Comparison of ENCODE assay signal across 11 cellular contexts in the genomic region with DNA sequence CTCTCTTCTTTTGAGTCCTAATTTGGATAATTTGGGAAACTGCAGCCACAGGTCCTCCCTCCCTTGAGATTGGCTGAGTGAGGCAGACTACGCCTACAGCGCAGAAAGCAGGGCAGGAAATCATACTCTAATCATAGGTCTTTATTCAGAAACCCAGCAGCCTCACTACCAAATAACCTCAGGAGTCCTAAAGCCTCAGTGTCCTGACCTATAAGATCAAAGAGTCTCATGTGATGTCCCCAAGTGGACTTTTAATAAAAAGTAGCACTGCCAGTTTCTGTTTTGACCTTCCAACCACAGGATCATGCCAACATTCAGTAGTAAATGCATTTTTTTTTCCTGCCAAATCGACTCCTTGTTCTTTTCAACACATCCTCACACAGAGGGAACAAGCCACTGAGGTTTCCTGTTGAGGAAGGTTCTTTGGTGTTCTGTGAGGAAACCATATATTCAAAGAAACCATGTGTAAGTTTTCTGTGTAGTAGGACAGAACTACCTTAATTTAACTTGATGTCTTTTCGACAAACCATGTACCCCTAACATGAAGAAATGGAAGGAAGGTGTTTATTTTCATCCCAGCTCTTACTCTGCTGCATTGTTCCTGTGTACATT.
DNase-seq lines count a peak whose midpoint lies in the region; ATAC-seq, FAIRE-seq and TF ChIP-seq lines count a peak whose summit lies in the region.
"Had no signal": no experiment of that assay in that cellular context is flagged by ENCODE, and none has a peak within 500 bp of the region (broad histone marks: within the 10 kb centered on the region; RNA-seq: fewer than 3 reads in every experiment).

No MANE protein-coding gene starts in this region.

- no peak for TF ChIP-seq POLR2A in K562 (conservative IDR thresholded peaks at IDR 0.05)

- peaks cover 10 to 36% (median 26%) of the 10 kb centered on the region in 5 donors for H3K36me3 Mint-ChIP-seq in naive thymus-derived CD4-positive, alpha-beta T cell

- intact Hi-C loops in K562 (cut with micrococcal nuclease), result no loop called here
- intact Hi-C loops in naive thymus-derived CD4-positive, alpha-beta T cell (cut with micrococcal nuclease), result loop anchor here (1.0 to 2.0 kb wide), 8 partner anchors 18 to 181 kb away; no protein-coding TSS in a partner anchor

- H4K20me1 ChIP-seq in BLaER1 treated with 17β-estradiol and CSF1 and Interleukin-3, amounts not matched to agents 10 nM and 100 nM, result no peaks in the 10 kb centered on the region
- no peaks in the 10 kb centered on the region for H4K20me1 ChIP-seq in K562 (replicated peaks; ENCODE audit: control insufficient read depth, insufficient read depth, low read length)

- peak overlapping the region; percentile 7 to 78 (median 55); a peak in 19 of 22 replicates for H3K9ac ChIP-seq in BLaER1 treated with 17β-estradiol and CSF1 and Interleukin-3, amounts not matched to agents 10 nM and 100 nM
- no peak overlapping the region for H3K9ac ChIP-seq in K562 (ENCODE audit: insufficient read depth in 1 of 2, low read depth in 2 of 2, low read length in 2 of 2)

- TF ChIP-seq CTCF in K562 (IDR thresholded peaks at IDR 0.05 in 2 of 3, conservative IDR thresholded peaks at IDR 0.05 in 1 of 3; ENCODE audit: insufficient read depth in 2 of 3, low read depth in 1 of 3, low read length in 3 of 3), result no peak

- POLR2A ChIA-PET in K562 (lab: Yijun Ruan, JAX), result interaction anchor here (0.6 kb wide), 1 partner anchor 22 kb away, joined by 4 read pairs; no protein-coding TSS in a partner anchor
- POLR2A ChIA-PET in naive thymus-derived CD4-positive, alpha-beta T cell (lab: Charles Lee), result interaction anchor here (0.7 to 7.6 kb wide), 28 partner anchors 10 to 192 kb away, joined by 3 to 102 read pairs (median 4); a partner anchor contains a TSS

- no peaks in the 10 kb centered on the region for H3K27me3 ChIP-seq in BLaER1 treated with 17β-estradiol and CSF1 and Interleukin-3, amounts not matched to agents 10 nM and 100 nM
- H3K27me3 ChIP-seq in K562 (ENCODE audit: control insufficient read depth in 2 of 2, insufficient read depth in 2 of 2, low read length in 2 of 2), result no peaks in the 10 kb centered on the region
- H3K27me3 ChIP-seq in naive thymus-derived CD4-positive, alpha-beta T cell (ENCODE audit: control insufficient read depth in 2 of 2, insufficient read depth in 2 of 2, low read length in 2 of 2), result no peaks in the 10 kb centered on the region
- H3K27me3 ChIP-seq: MG63, SJCRH30 had no signal

- H3K9me3 Mint-ChIP-seq in naive thymus-derived CD4-positive, alpha-beta T cell, result peaks cover 0 to 5% (median 0%) of the 10 kb centered on the region in 11 donors

- H3K4me2 ChIP-seq in BLaER1 treated with 17β-estradiol and CSF1 and Interleukin-3, amounts not matched to agents 10 nM and 100 nM, result peak overlapping the region; percentile 52 to 96 (median 78)
- no peak overlapping the region for H3K4me2 ChIP-seq in K562 (ENCODE audit: insufficient read depth, low read length)

- H3K4me3 Mint-ChIP-seq in naive thymus-derived CD4-positive, alpha-beta T cell, result peak overlapping the region; percentile 71 to 89 (median 76)

- BruUV-seq in K562 (replicated peaks; lab: Mats Ljungman, UMichigan), result no TSS peak

- no peaks in the 10 kb centered on the region for H3K79me2 ChIP-seq in K562 (ENCODE audit: control insufficient read depth, insufficient read depth, low read length)

- H3K36me3 ChIP-seq in BLaER1 treated with 17β-estradiol and CSF1 and Interleukin-3, amounts not matched to agents 10 nM and 100 nM, result no peaks in the 10 kb centered on the region
- H3K36me3 ChIP-seq in K562 (ENCODE audit: control insufficient read depth, insufficient read depth, low read length), result no peaks in the 10 kb centered on the region
- H3K36me3 ChIP-seq in naive thymus-derived CD4-positive, alpha-beta T cell (ENCODE audit: control insufficient read depth in 2 of 3, insufficient read depth in 3 of 3, low read length in 3 of 3), result peaks cover 0 to 2% (median 0%) of the 10 kb centered on the region in 3 experiments
- H3K36me3 ChIP-seq: MG63, SJCRH30 had no signal

- DNase-seq in Kasumi-1 (lab: John Stamatoyannopoulos, UW) (peak; percentile 45 to 48), K562 (ENCODE audit: extremely low read depth in 1 of 4, low spot score in 3 of 4) (no peak), NCI-H1417 (lab: John Stamatoyannopoulos, UW) (no peak), NCI-H345 treated with DMSO at 0.1 percent for 48 hours (lab: John Stamatoyannopoulos, UW; ENCODE audit: unreplicated experiment) (no peak)
- DNase-seq in naive thymus-derived CD4-positive, alpha-beta T cell, result peak in 6 of 9 donors; percentile 42 to 59 (median 54)
- DNase-seq: SJCRH30 had no signal

- H2AFZ ChIP-seq in K562 (ENCODE audit: low read depth, low read length), result peak overlapping the region; percentile 76

- TF ChIP-seq RAD21 in K562 (CRISPR knock-in tag; conservative IDR thresholded peaks at IDR 0.05 in 1 of 2, IDR thresholded peaks at IDR 0.05 in 1 of 2), result no peak

- H3K9me3 ChIP-seq in BLaER1 treated with 17β-estradiol and CSF1 and Interleukin-3, amounts not matched to agents 10 nM and 100 nM (replicated peaks in 1 of 11), result peaks cover 0 to 7% (median 0%) of the 10 kb centered on the region in 11 experiments; a peak in 2 of 22 replicates
- H3K9me3 ChIP-seq in K562 (replicated peaks; ENCODE audit: control insufficient read depth, insufficient read depth, low read depth, low read length), result no peaks in the 10 kb centered on the region
- no peaks in the 10 kb centered on the region for H3K9me3 ChIP-seq in naive thymus-derived CD4-positive, alpha-beta T cell (ENCODE audit: control insufficient read depth in 2 of 3, low read length in 3 of 3)
- H3K9me3 ChIP-seq: MG63, SJCRH30 had no signal

- CTCF ChIA-PET in K562 (lab: Yijun Ruan, JAX; ENCODE audit: low intra/inter-chr PET ratio), result no interaction called here
- CTCF ChIA-PET in naive thymus-derived CD4-positive, alpha-beta T cell (lab: Charles Lee), result interaction anchor here (0.9 to 3.2 kb wide), 11 partner anchors 8 to 190 kb away, joined by 3 to 27 read pairs (median 4); no protein-coding TSS in a partner anchor

- peak overlapping the region; percentile 91 to 99 (median 96) for H3K27ac Mint-ChIP-seq in naive thymus-derived CD4-positive, alpha-beta T cell

- H3K4me1 ChIP-seq in BLaER1 treated with 17β-estradiol and CSF1 and Interleukin-3, amounts not matched to agents 10 nM and 100 nM, result peaks cover 54 to 100% (median 84%) of the 10 kb centered on the region in 10 experiments
- peaks cover 3 to 26% of the 10 kb centered on the region in 2 experiments for H3K4me1 ChIP-seq in K562 (replicated peaks in 1 of 2; ENCODE audit: control insufficient read depth in 2 of 2, insufficient read depth in 2 of 2, low read length in 2 of 2)
- peaks cover 61 to 73% of the 10 kb centered on the region in 2 donors for H3K4me1 ChIP-seq in naive thymus-derived CD4-positive, alpha-beta T cell (ENCODE audit: control insufficient read depth in 2 of 2, insufficient read depth in 2 of 2, low read length in 2 of 2)

- peak overlapping the region; percentile 8 to 100 (median 78); a peak in 21 of 22 replicates for H3K27ac ChIP-seq in BLaER1 treated with 17β-estradiol and CSF1 and Interleukin-3, amounts not matched to agents 10 nM and 100 nM
- H3K27ac ChIP-seq in K562 (ENCODE audit: extremely low read depth, low read depth, low read length), result peak overlapping the region; percentile 27; the same call in 1 of the 3 replicates
- H3K27ac ChIP-seq in naive thymus-derived CD4-positive, alpha-beta T cell (ENCODE audit: low read depth, low read length), result peak overlapping the region; percentile 69
- H3K27ac ChIP-seq: SJCRH30 had no signal

- 63% methylated on average over 4 of the region's 4 CpGs for WGBS in K562 (ENCODE audit: insufficient coverage, low coverage, missing lambda C conversion rate)

- ATAC-seq in K562 (no peak), GM18909 (IDR thresholded peaks at IDR 0.05; ENCODE audit: poor library complexity, unreplicated experiment) (no peak), HG02759 (IDR thresholded peaks at IDR 0.05; ENCODE audit: unreplicated experiment) (no peak)
- peak; percentile 21 for ATAC-seq in naive thymus-derived CD4-positive, alpha-beta T cell

- peaks cover 54 to 84% (median 72%) of the 10 kb centered on the region in 7 donors for H3K4me1 Mint-ChIP-seq in naive thymus-derived CD4-positive, alpha-beta T cell

- in situ Hi-C loops in K562 (cut with MboI), result no loop called here

- no peak for TF ChIP-seq EP300 in K562 (IDR thresholded peaks at IDR 0.05; ENCODE audit: low read length)

- H3K9me1 ChIP-seq in K562 (ENCODE audit: control insufficient read depth, insufficient read depth, low read length), result no peaks in the 10 kb centered on the region

- H3K4me3 ChIP-seq in BLaER1 treated with 17β-estradiol and CSF1 and Interleukin-3, amounts not matched to agents 10 nM and 100 nM, result no peak overlapping the region; a peak in 1 of 20 replicates
- no peak overlapping the region for H3K4me3 ChIP-seq in K562
- H3K4me3 ChIP-seq in naive thymus-derived CD4-positive, alpha-beta T cell (ENCODE audit: low read length), result peak overlapping the region; percentile 14
- H3K4me3 ChIP-seq: MG63, SJCRH30 had no signal

- peak; percentile 52 for FAIRE-seq in K562 (lab: Jason Lieb, UNC)
- FAIRE-seq: islet of Langerhans had no signal

- no peaks in the 10 kb centered on the region for H3K27me3 Mint-ChIP-seq in naive thymus-derived CD4-positive, alpha-beta T cell

TF ChIP-seq in K562, 482 proteins besides CTCF, POLR2A, EP300 and RAD21:
- TF ChIP-seq JUNB (CRISPR knock-in tag; conservative IDR thresholded peaks at IDR 0.05) (no peak), ZNF584 (CRISPR knock-in tag; IDR thresholded peaks at IDR 0.05; ENCODE audit: low read depth) (0 out of 2 replicates have a peak, but pooled peaks have one; percentile 3)

Comparison
In these comparisons a context has a peak if more than half of its experiments do, and no peak if none do; other contexts are left out.
1. H3K27ac ChIP-seq: peak in every context shown above with its lines; median percentile 78 in BLaER1 treated with 17β-estradiol and CSF1 and Interleukin-3, amounts not matched to agents 10 nM and 100 nM; 69 in naive thymus-derived CD4-positive, alpha-beta T cell; 27 in K562.
2. H3K9ac ChIP-seq: peak in BLaER1 treated with 17β-estradiol and CSF1 and Interleukin-3, amounts not matched to agents 10 nM and 100 nM (11 of 11); none in K562 (0 of 2).
3. DNase-seq: peak in Kasumi-1 (2 of 2) and naive thymus-derived CD4-positive, alpha-beta T cell (6 of 9); none in K562 (0 of 4), NCI-H1417 (0 of 3) and NCI-H345 treated with DMSO at 0.1 percent for 48 hours (single experiment).